ENCODE assay signal across 19 cellular contexts in genomic region chr9:96509026-96509425, GRCh38. TPM values are rescaled to one million over a fixed set of nuclear protein-coding genes. Genes with fewer than 3 reads are reported as not detected.
DNase-seq lines count a peak whose midpoint lies in the region; ATAC-seq, FAIRE-seq and TF ChIP-seq lines count a peak whose summit lies in the region.
"Had no signal": no experiment of that assay in that cellular context is flagged by ENCODE, and none has a peak within 500 bp of the region (broad histone marks: within the 10 kb centered on the region; RNA-seq: fewer than 3 reads in every experiment).

No MANE protein-coding gene starts in this region.

- H3K9me3 ChIP-seq in HUES6 (ENCODE audit: control insufficient read depth, insufficient read depth, low read depth, low read length) = no peaks in the 10 kb centered on the region
- H3K9me3 ChIP-seq in astrocyte (ENCODE audit: insufficient read depth, low read depth, low read length) = no peaks in the 10 kb centered on the region
- H3K9me3 ChIP-seq in testis = no peaks in the 10 kb centered on the region
- H3K9me3 ChIP-seq in right lobe of liver = no peaks in the 10 kb centered on the region
- H3K9me3 ChIP-seq: BE2C had no signal

- H3K4me1 ChIP-seq in HUES6 (ENCODE audit: control insufficient read depth, insufficient read depth, low read length) (peaks cover 7% of the 10 kb centered on the region; the same call in 1 of the 2 replicates), astrocyte (ENCODE audit: insufficient read depth, low read length) (no peaks in the 10 kb centered on the region), testis (peaks cover 31% of the 10 kb centered on the region), right lobe of liver (no peaks in the 10 kb centered on the region)
- H3K4me1 ChIP-seq: BE2C had no signal

- H3K27ac Mint-ChIP-seq in astrocyte (ENCODE audit: unreplicated experiment) = peak overlapping the region; percentile 63

- TF ChIP-seq CTCF in astrocyte (IDR thresholded peaks at IDR 0.05; ENCODE audit: insufficient read depth, low read depth, low read length) = no peak
- TF ChIP-seq CTCF in testis (IDR thresholded peaks at IDR 0.05) = no peak
- no peak for TF ChIP-seq CTCF in right lobe of liver (IDR thresholded peaks at IDR 0.05)

- H3K27ac ChIP-seq in HUES6 (ENCODE audit: low read depth, low read length) (peak overlapping the region; percentile 32; the same call in 1 of the 2 replicates), astrocyte (ENCODE audit: low read depth, low read length) (no peak overlapping the region), testis (peak overlapping the region; percentile 16 to 65), right lobe of liver (no peak overlapping the region)

- no peak for DNase-seq in astrocyte (ENCODE audit: low read depth)
- DNase-seq in islet precursor cell = peak; percentile 3
- no peak for DNase-seq in testis
- no peak for DNase-seq in NCI-H524 treated with DMSO at 0.1 percent for 48 hours (lab: John Stamatoyannopoulos, UW)
- no peak for DNase-seq in activated CD4-positive, alpha-beta T cell treated with anti-CD3 and anti-CD28 coated beads for 1 hour
- no peak for DNase-seq in right lobe of liver
- DNase-seq in mesenteric fat pad (ENCODE audit: low spot score) = no peak
- DNase-seq: CD8-positive, alpha-beta memory T cell; NCI-H1092 treated with DMSO at 0.1 percent for 48 hours; NCI-H1694; NCI-H2107; NCI-H345; NCI-H748 treated with DMSO at 0.1 percent for 48 hours; SHP77 had no signal

- intact Hi-C loops in testis (cut with DNase I; ENCODE audit: low total_unique reads) = no loop called here
- intact Hi-C loops in right lobe of liver (cut with DNase I) = no loop called here

- peaks cover 17% of the 10 kb centered on the region for H3K36me3 Mint-ChIP-seq in astrocyte (ENCODE audit: low read depth, unreplicated experiment)

- H2AFZ ChIP-seq in astrocyte (ENCODE audit: low read depth, low read length) = no peak overlapping the region

- no peaks in the 10 kb centered on the region for H3K27me3 Mint-ChIP-seq in astrocyte (ENCODE audit: low read depth, unreplicated experiment)
- H3K27me3 Mint-ChIP-seq: CD8-positive, alpha-beta memory T cell had no signal

- H3K79me2 ChIP-seq in astrocyte (ENCODE audit: insufficient read depth, low read length) = no peaks in the 10 kb centered on the region

- no peak overlapping the region for H3K9ac ChIP-seq in HUES6 (ENCODE audit: low read length)
- H3K9ac ChIP-seq in astrocyte (ENCODE audit: low read length) = no peak overlapping the region
- H3K9ac ChIP-seq: KMS-11 had no signal

- 78 to 84% methylated on average over 5 of the region's 5 CpGs for WGBS in testis, 2 donors
- 85% methylated on average over 4 of the region's 5 CpGs for WGBS in right lobe of liver (ENCODE audit: insufficient coverage, low coverage, low lambda C conversion rate, missing lambda C conversion rate)

- no peak overlapping the region for H3K4me2 ChIP-seq in astrocyte (ENCODE audit: low read length)

- H3K4me3 ChIP-seq in HUES6 (ENCODE audit: low read depth, low read length) (no peak overlapping the region), astrocyte (ENCODE audit: insufficient read depth, low read depth, low read length) (no peak overlapping the region), testis (no peak overlapping the region), right lobe of liver (no peak overlapping the region)

- H3K9me3 Mint-ChIP-seq in astrocyte (ENCODE audit: unreplicated experiment) = no peaks in the 10 kb centered on the region
- H3K9me3 Mint-ChIP-seq: CD8-positive, alpha-beta memory T cell had no signal

- no peak overlapping the region for H3K4me3 Mint-ChIP-seq in astrocyte (ENCODE audit: unreplicated experiment)
- H3K4me3 Mint-ChIP-seq: CD8-positive, alpha-beta memory T cell had no signal

- H3K27me3 ChIP-seq in HUES6 (ENCODE audit: control insufficient read depth, insufficient read depth, low read length) (no peaks in the 10 kb centered on the region), astrocyte (ENCODE audit: insufficient read depth, low read length) (no peaks in the 10 kb centered on the region), testis (no peaks in the 10 kb centered on the region), right lobe of liver (no peaks in the 10 kb centered on the region)
- H3K27me3 ChIP-seq: BE2C had no signal

- H4K20me1 ChIP-seq in astrocyte (ENCODE audit: insufficient read depth, low read length) = no peaks in the 10 kb centered on the region

- H3K36me3 ChIP-seq in HUES6 (ENCODE audit: control insufficient read depth, insufficient read depth, low read length) (peaks cover 16% of the 10 kb centered on the region), astrocyte (ENCODE audit: insufficient read depth, low read length) (peaks cover 4% of the 10 kb centered on the region), testis (ENCODE audit: low read depth, missing control alignments) (no peaks in the 10 kb centered on the region), right lobe of liver (peaks cover 0 to 19% (median 0%) of the 10 kb centered on the region in 4 donors)
- H3K36me3 ChIP-seq: BE2C had no signal

- peaks cover 23% of the 10 kb centered on the region for H3K4me1 Mint-ChIP-seq in astrocyte (ENCODE audit: low read depth, unreplicated experiment)

- no peak for FAIRE-seq in astrocyte (lab: Jason Lieb, UNC)
- FAIRE-seq: H54, HepG2 had no signal

- no peak for TF ChIP-seq POLR2A in testis (IDR thresholded peaks at IDR 0.05)
- TF ChIP-seq POLR2A in right lobe of liver (IDR thresholded peaks at IDR 0.05) = no peak

- no peak for ATAC-seq in right lobe of liver
- ATAC-seq: HepG2 had no signal

RNA-seq across cellular contexts. Expression of gene HABP4, which starts 59.1 kb away (rescaled TPM):
- total RNA-seq in astrocyte (18.1 and 20.1 TPM in 2 replicates), testis (10 to 100 TPM; 30.6 to 67.2 TPM), right lobe of liver (1 to 10 TPM; 1.4 to 6.2 (median 4.7) TPM), mesenteric fat pad (20.7 TPM)
- polyA plus RNA-seq in testis (ENCODE audit: insufficient read depth, low read depth, low replicate concordance) = 46.9 TPM

Comparison
In these comparisons a context has a peak if more than half of its experiments do, and no peak if none do; other contexts are left out.
1. H3K27ac ChIP-seq: peak in HUES6 (single experiment) and testis (2 of 2); none in astrocyte (single experiment) and right lobe of liver (0 of 3).